Comparison of ENCODE assay signal across 3 cellular contexts in genomic region chr2:32054583-32054982, GRCh38. TPM values are rescaled to one million over a fixed set of nuclear protein-coding genes. Genes with fewer than 3 reads are reported as not detected.
DNase-seq lines count a peak whose midpoint lies in the region; ATAC-seq, FAIRE-seq and TF ChIP-seq lines count a peak whose summit lies in the region.
"Not testable (repeated sequence)": the region's sequence is repeated elsewhere in the genome, so short reads cannot be mapped to it uniquely, and the experiment has no call there.

No MANE protein-coding gene starts in this region.

- TF ChIP-seq EP300 in A549 (IDR thresholded peaks at IDR 0.05) = not testable (repeated sequence)

- H3K4me3 ChIP-seq in A549; HEK293 (ENCODE audit: low read depth, low read length): not testable (repeated sequence)

- DNase-seq in A549 (ENCODE audit: low read depth in 1 of 2, low spot score in 1 of 2) = not testable (repeated sequence)
- peak; percentile 6 for DNase-seq in mesenteric fat pad (ENCODE audit: low spot score)

- not testable (repeated sequence) for ATAC-seq in A549

- CTCF ChIA-PET in A549 (lab: Yijun Ruan, JAX) = interaction anchor here (0.6 to 1.4 kb wide), 6 partner anchors 9 to 821 kb away, joined by 3 to 6 read pairs (median 4); partner anchors contain the start of genes DPY30 and SPAST
- CTCF ChIA-PET in HEK293 (lab: Yijun Ruan, JAX) = interaction anchor here (0.8 kb wide), 1 partner anchor 8 kb away, joined by 3 read pairs; no protein-coding TSS in a partner anchor

- TF ChIP-seq RAD21 in A549 (conservative IDR thresholded peaks at IDR 0.05 in 1 of 2, IDR thresholded peaks at IDR 0.05 in 1 of 2) = not testable (repeated sequence)

- not testable (repeated sequence) for TF ChIP-seq CTCF in A549 (IDR thresholded peaks at IDR 0.05); HEK293 (tag by site-specific recombination; IDR thresholded peaks at IDR 0.05)

- POLR2A ChIA-PET in A549 (lab: Yijun Ruan, JAX) (interaction anchor here (0.6 to 2.7 kb wide), 3 partner anchors 9 to 14 kb away, joined by 8 to 22 read pairs (median 9); partner anchors contain the start of genes DPY30 and SPAST), HEK293 (lab: Yijun Ruan, JAX) (interaction anchor here (1.2 kb wide), 1 partner anchor 9 kb away, joined by 7 read pairs; the partner anchor contains the start of gene SPAST)

- H3K36me3 ChIP-seq in HEK293 (ENCODE audit: control insufficient read depth in 2 of 2, insufficient read depth in 1 of 2, low read length in 2 of 2) = not testable (repeated sequence)

- not testable (repeated sequence) for TF ChIP-seq POLR2A in A549 (IDR thresholded peaks at IDR 0.05; ENCODE audit: low read length)

- H3K27ac ChIP-seq in A549; HEK293 (ENCODE audit: extremely low read depth, low read depth, low read length): not testable (repeated sequence)

- H3K4me1 ChIP-seq in A549; HEK293 (ENCODE audit: control insufficient read depth, insufficient read depth, low read length): not testable (repeated sequence)

- H3K4me2 ChIP-seq in A549 = not testable (repeated sequence)

- not testable (repeated sequence) for FAIRE-seq in A549 (lab: Jason Lieb, UNC)

- not testable (repeated sequence) for H3K9me3 ChIP-seq in A549; HEK293 (ENCODE audit: control insufficient read depth, insufficient read depth, low read depth, low read length)

- 70% methylated on average over 3 of the region's 3 CpGs for WGBS in A549 (ENCODE audit: missing lambda C conversion rate)

TF ChIP-seq in A549, 52 proteins besides CTCF, POLR2A, EP300 and RAD21:
- TF ChIP-seq ZC3H11A (IDR thresholded peaks at IDR 0.05) = peak; percentile 69

TF ChIP-seq in HEK293, 187 proteins besides CTCF, POLR2A, EP300 and RAD21:
- TF ChIP-seq ZNF394 (tag by site-specific recombination; IDR thresholded peaks at IDR 0.05; ENCODE audit: borderline replicate concordance) (peak; percentile 53; the same call in 1 of the 2 replicates), ZNF555 (tag by site-specific recombination; conservative IDR thresholded peaks at IDR 0.05) (peak; percentile 23), ZNF426 (tag by site-specific recombination; IDR thresholded peaks at IDR 0.05) (peak; percentile 42)

RNA-seq across cellular contexts. Expression of gene SPAST, which starts 8.8 kb away (rescaled TPM):
- 31.1 and 36.3 TPM in 2 replicates for polyA plus RNA-seq in A549 (2011; rRNA removed)
- polyA plus RNA-seq in A549 (2012; cell fraction: cytosol; rRNA removed) = 5.3 and 6.0 TPM in 2 replicates
- polyA plus RNA-seq in A549 (2012; cell fraction: nucleus; rRNA removed) = 2.6 and 3.6 TPM in 2 replicates
- 18.3 to 19.1 TPM (median 18.7 TPM) in 3 replicates for polyA plus RNA-seq in A549 (2017; fragmentation: RNase III; extraction: RNeasy Plus Mini Kit Qiagen cat#74134 plus additional on column Dnase treatment)
- 14.4 and 15.4 TPM in 2 replicates for polyA minus RNA-seq in A549 (2011; rRNA and poly(A)+ RNA removed)
- 12.5 TPM for total RNA-seq in mesenteric fat pad

RNA-seq across cellular contexts. Expression of gene DPY30, which starts 15.0 kb away (rescaled TPM):
- polyA plus RNA-seq in A549 (2011; rRNA removed) (176 and 239 TPM in 2 replicates), A549 (2017; fragmentation: RNase III; extraction: RNeasy Plus Mini Kit Qiagen cat#74134 plus additional on column Dnase treatment) (142 to 155 TPM (median 153 TPM) in 3 replicates)
- 108 and 161 TPM in 2 replicates for polyA plus RNA-seq in A549 (2012; cell fraction: cytosol; rRNA removed)
- 33.7 and 52.3 TPM in 2 replicates for polyA plus RNA-seq in A549 (2012; cell fraction: nucleus; rRNA removed)
- 17.8 and 23.9 TPM in 2 replicates for polyA minus RNA-seq in A549 (2011; rRNA and poly(A)+ RNA removed)
- total RNA-seq in mesenteric fat pad = 44.8 TPM

RNA-seq across cellular contexts. Expression of gene MEMO1, which starts 43.8 kb away (rescaled TPM):
- 72.9 and 87.0 TPM in 2 replicates for polyA plus RNA-seq in A549 (2011; rRNA removed)
- polyA plus RNA-seq in A549 (2012; cell fraction: cytosol; rRNA removed) = 67.5 and 84.5 TPM in 2 replicates
- polyA plus RNA-seq in A549 (2012; cell fraction: nucleus; rRNA removed) = 39.3 and 39.5 TPM in 2 replicates
- polyA plus RNA-seq in A549 (2017; fragmentation: RNase III; extraction: RNeasy Plus Mini Kit Qiagen cat#74134 plus additional on column Dnase treatment) = 77.3 to 91.6 TPM (median 80.2 TPM) in 3 replicates
- 44.7 and 54.5 TPM in 2 replicates for polyA minus RNA-seq in A549 (2011; rRNA and poly(A)+ RNA removed)
- total RNA-seq in mesenteric fat pad = 38.8 TPM
